29 cellular contexts compared by ENCODE assay signal in the genomic region with DNA sequence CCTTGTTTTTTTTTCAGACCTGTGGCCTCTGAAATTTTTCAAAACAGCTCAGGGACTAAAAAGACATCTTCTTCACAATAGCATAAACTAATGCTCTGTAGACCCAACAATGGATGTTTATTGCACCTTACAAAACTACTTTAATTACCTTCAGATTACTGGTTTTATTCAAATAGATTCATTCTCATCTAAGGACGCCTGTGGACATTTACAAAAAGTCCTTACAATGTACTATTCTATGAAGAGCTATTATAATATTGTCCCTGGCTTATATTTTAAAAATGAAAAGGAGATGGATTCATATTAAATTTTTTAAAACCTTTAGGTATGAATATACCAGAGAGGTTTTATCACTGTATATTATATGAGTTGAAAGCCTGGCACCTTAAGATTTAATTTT.
"Had no signal": no experiment of that assay in that cellular context is flagged by ENCODE, and none has a peak within 500 bp of the region (broad histone marks: within the 10 kb centered on the region; RNA-seq: fewer than 3 reads in every experiment).

No MANE protein-coding gene starts in this region.

- H3K9me3 ChIP-seq: ascending aorta, breast epithelium, colonic mucosa had no signal

- H3K9me3 Mint-ChIP-seq: activated CD4-positive, alpha-beta memory T cell treated with anti-CD3 and anti-CD28 coated beads for 36 hours; activated CD4-positive, alpha-beta T cell treated with anti-CD3 and anti-CD28 coated beads, Interleukin-2, amount 10 ng/mL, durations not matched to agents 24 days and 14 days; activated naive CD4-positive, alpha-beta T cell treated with anti-CD3 and anti-CD28 coated beads for 36 hours; activated naive CD4-positive, alpha-beta T cell treated with anti-CD3 and anti-CD28 coated beads, Interleukin-2, amount 50 U/mL, for 72 hours; activated naive CD8-positive, alpha-beta T cell treated with anti-CD3 and anti-CD28 coated beads, Interleukin-2, amount 10 ng/mL, durations not matched to agents 7 days and 5 days; activated T-helper 1 cell treated with anti-CD3 and anti-CD28 coated beads, Interleukin-12 subunit alpha, Interleukin-12 subunit beta, Interleukin-2, Interleukin-4 antibody, amounts not matched to agents 30 ng/mL and 10 ng/mL and 1 ng/mL, durations not matched to agents 14 hours and 24 hours and 36 hours; activated T-helper 2 cell treated with anti-CD3 and anti-CD28 coated beads, Interferon-gamma antibody, Interleukin-2, Interleukin-4, amounts not matched to agents 10 μg/mL and 5 μg/mL and 100 μg/mL, durations not matched to agents 14 hours and 24 hours and 36 hours; brain; endodermal cell had no signal

- H3K27me3 Mint-ChIP-seq: activated CD4-positive, alpha-beta memory T cell treated with anti-CD3 and anti-CD28 coated beads for 36 hours; brain had no signal

- H3K36me3 Mint-ChIP-seq: activated CD4-positive, alpha-beta memory T cell treated with anti-CD3 and anti-CD28 coated beads for 36 hours; activated CD8-positive, alpha-beta memory T cell treated with anti-CD3 and anti-CD28 coated beads, Interleukin-2, amount 10 ng/mL, durations not matched to agents 7 days and 5 days; activated naive CD4-positive, alpha-beta T cell treated with anti-CD3 and anti-CD28 coated beads, Interleukin-2, amount 50 U/mL, for 72 hours; activated naive CD8-positive, alpha-beta T cell treated with anti-CD3 and anti-CD28 coated beads, Interleukin-2, amount 10 ng/mL, durations not matched to agents 7 days and 5 days; brain had no signal

- H3K27ac ChIP-seq: ascending aorta, breast epithelium, cardiac muscle cell, colonic mucosa had no signal

- H3K4me3 Mint-ChIP-seq: activated CD4-positive, alpha-beta memory T cell treated with anti-CD3 and anti-CD28 coated beads for 36 hours; activated CD4-positive, alpha-beta T cell treated with anti-CD3 and anti-CD28 coated beads for 36 hours; activated CD4-positive, alpha-beta T cell treated with anti-CD3 and anti-CD28 coated beads, Interleukin-2, amount 10 ng/mL, durations not matched to agents 24 days and 14 days; activated CD8-positive, alpha-beta memory T cell treated with anti-CD3 and anti-CD28 coated beads, Interleukin-2, amount 10 ng/mL, durations not matched to agents 7 days and 5 days; activated CD8-positive, alpha-beta T cell treated with anti-CD3 and anti-CD28 coated beads, Interleukin-2, amount 10 ng/mL, durations not matched to agents 7 days and 5 days; activated naive CD4-positive, alpha-beta T cell treated with anti-CD3 and anti-CD28 coated beads for 36 hours; activated naive CD8-positive, alpha-beta T cell treated with anti-CD3 and anti-CD28 coated beads, Interleukin-2, amount 10 ng/mL, durations not matched to agents 7 days and 5 days; activated T-helper 1 cell treated with anti-CD3 and anti-CD28 coated beads, Interleukin-12 subunit alpha, Interleukin-12 subunit beta, Interleukin-2, Interleukin-4 antibody, amounts not matched to agents 30 ng/mL and 10 ng/mL and 1 ng/mL, durations not matched to agents 14 hours and 24 hours and 36 hours; brain; endodermal cell had no signal

- DNase-seq: activated CD4-positive, alpha-beta memory T cell treated with anti-CD3 and anti-CD28 coated beads for 36 hours; activated CD4-positive, alpha-beta T cell treated with anti-CD3 and anti-CD28 coated beads for 36 hours; activated CD4-positive, alpha-beta T cell treated with anti-CD3 and anti-CD28 coated beads, Interleukin-2, amount 10 ng/mL, durations not matched to agents 24 days and 14 days; activated CD4-positive, CD25-positive, alpha-beta regulatory T cell; activated CD4-positive, CD25-positive, alpha-beta regulatory T cell treated with anti-CD3 and anti-CD28 coated beads, Interleukin-2, amount 50 U/mL, for 72 hours; activated CD8-positive, alpha-beta memory T cell treated with anti-CD3 and anti-CD28 coated beads, Interleukin-2, amount 10 ng/mL, durations not matched to agents 7 days and 5 days; activated CD8-positive, alpha-beta memory T cell treated with anti-CD3 and anti-CD28 coated beads, Interleukin-2, amount 50 U/mL, for 4 hours; activated CD8-positive, alpha-beta T cell treated with anti-CD3 and anti-CD28 coated beads, Interleukin-2, amount 10 ng/mL, durations not matched to agents 7 days and 5 days; activated effector memory CD4-positive, alpha-beta T cell treated with anti-CD3 and anti-CD28 coated beads, Interleukin-2, amount 50 U/mL, for 16 hours; activated naive CD4-positive, alpha-beta T cell treated with anti-CD3 and anti-CD28 coated beads for 36 hours; activated naive CD8-positive, alpha-beta T cell treated with anti-CD3 and anti-CD28 coated beads, Interleukin-2, amount 10 ng/mL, durations not matched to agents 7 days and 5 days; activated T-cell treated with anti-CD3 and anti-CD28 coated beads, Interleukin-2, amount 50 U/mL, for 1 hour; activated T-cell treated with anti-CD3 and anti-CD28 coated beads, Interleukin-2, amount 50 U/mL, for 48 hours; central memory CD4-positive, alpha-beta T cell; cerebellar nuclear complex; colonic mucosa; effector memory CD4-positive, alpha-beta T cell; endodermal cell; foreskin fibroblast; head of caudate nucleus; hippocampal formation had no signal

- H3K4me1 Mint-ChIP-seq: activated CD4-positive, alpha-beta T cell treated with anti-CD3 and anti-CD28 coated beads for 36 hours; activated CD4-positive, alpha-beta T cell treated with anti-CD3 and anti-CD28 coated beads, Interleukin-2, amount 10 ng/mL, durations not matched to agents 24 days and 14 days; activated CD8-positive, alpha-beta memory T cell treated with anti-CD3 and anti-CD28 coated beads, Interleukin-2, amount 10 ng/mL, durations not matched to agents 7 days and 5 days; activated naive CD8-positive, alpha-beta T cell treated with anti-CD3 and anti-CD28 coated beads, Interleukin-2, amount 10 ng/mL, durations not matched to agents 7 days and 5 days; brain had no signal

- H3K27ac Mint-ChIP-seq: activated CD4-positive, alpha-beta memory T cell treated with anti-CD3 and anti-CD28 coated beads for 36 hours; activated CD4-positive, alpha-beta T cell treated with anti-CD3 and anti-CD28 coated beads for 36 hours; activated CD4-positive, alpha-beta T cell treated with anti-CD3 and anti-CD28 coated beads, Interleukin-2, amount 10 ng/mL, durations not matched to agents 24 days and 14 days; activated CD8-positive, alpha-beta memory T cell treated with anti-CD3 and anti-CD28 coated beads, Interleukin-2, amount 10 ng/mL, durations not matched to agents 7 days and 5 days; activated CD8-positive, alpha-beta T cell treated with anti-CD3 and anti-CD28 coated beads, Interleukin-2, amount 10 ng/mL, durations not matched to agents 7 days and 5 days; activated naive CD4-positive, alpha-beta T cell treated with anti-CD3 and anti-CD28 coated beads for 36 hours; activated naive CD4-positive, alpha-beta T cell treated with anti-CD3 and anti-CD28 coated beads, Interleukin-2, amount 50 U/mL, for 72 hours; activated naive CD8-positive, alpha-beta T cell treated with anti-CD3 and anti-CD28 coated beads, Interleukin-2, amount 10 ng/mL, durations not matched to agents 7 days and 5 days; activated T-helper 1 cell treated with anti-CD3 and anti-CD28 coated beads, Interleukin-12 subunit alpha, Interleukin-12 subunit beta, Interleukin-2, Interleukin-4 antibody, amounts not matched to agents 30 ng/mL and 10 ng/mL and 1 ng/mL, durations not matched to agents 14 hours and 24 hours and 36 hours; activated T-helper 2 cell treated with anti-CD3 and anti-CD28 coated beads, Interferon-gamma antibody, Interleukin-2, Interleukin-4, amounts not matched to agents 10 μg/mL and 5 μg/mL and 100 μg/mL, durations not matched to agents 14 hours and 24 hours and 36 hours; brain; endodermal cell had no signal

- ATAC-seq: activated CD4-positive, alpha-beta T cell treated with anti-CD3 and anti-CD28 coated beads for 36 hours; activated CD8-positive, alpha-beta memory T cell treated with anti-CD3 and anti-CD28 coated beads, Interleukin-2, amount 10 ng/mL, durations not matched to agents 7 days and 5 days; activated CD8-positive, alpha-beta T cell treated with anti-CD3 and anti-CD28 coated beads, Interleukin-2, amount 10 ng/mL, durations not matched to agents 7 days and 5 days; activated naive CD4-positive, alpha-beta T cell treated with anti-CD3 and anti-CD28 coated beads, Interleukin-2, amount 50 U/mL, for 72 hours; esophagus mucosa had no signal

- H3K4me1 ChIP-seq: ascending aorta, breast epithelium, colonic mucosa had no signal

- H3K27me3 ChIP-seq: ascending aorta, breast epithelium, cardiac muscle cell, colonic mucosa had no signal

- H3K4me3 ChIP-seq: ascending aorta, breast epithelium, cardiac muscle cell, colonic mucosa had no signal

- H3K36me3 ChIP-seq: ascending aorta, breast epithelium, cardiac muscle cell, colonic mucosa had no signal
